In the genomic region with DNA sequence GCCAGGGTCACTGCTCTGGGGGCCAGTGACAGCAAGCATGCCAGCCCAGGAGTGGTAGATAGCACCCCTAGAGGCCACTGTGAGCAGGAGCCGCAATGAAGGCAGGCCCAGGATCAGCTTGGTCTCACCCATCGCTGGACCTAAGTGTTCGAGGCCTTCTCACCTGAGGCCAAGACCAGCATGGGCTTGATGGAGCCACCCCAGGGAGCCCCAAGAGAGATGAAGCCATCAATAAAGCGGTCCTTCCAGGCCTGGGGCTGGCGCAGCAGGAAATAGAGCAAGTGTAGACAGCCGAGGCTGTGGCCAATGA, we compare ENCODE assay signal across 9 cellular contexts. TPM values are rescaled to one million over a fixed set of nuclear protein-coding genes. Genes with fewer than 3 reads are reported as not detected.
A peak's percentile ranks its signal among the peaks of the same experiment; 100 is the strongest.
DNase-seq lines count a peak whose midpoint lies in the region; ATAC-seq, FAIRE-seq and TF ChIP-seq lines count a peak whose summit lies in the region.
"Had no signal": no experiment of that assay in that cellular context is flagged by ENCODE, and none has a peak within 500 bp of the region (broad histone marks: within the 10 kb centered on the region; RNA-seq: fewer than 3 reads in every experiment).

No MANE protein-coding gene starts in this region.

- intact Hi-C loops in vagina (cut with DNase I): no loop called here

- H3K4me1 ChIP-seq in BE2C: peaks cover 7% of the 10 kb centered on the region
- H3K4me1 ChIP-seq in RWPE2 (ENCODE audit: insufficient read depth, poor library complexity, severe bottlenecking): no peaks in the 10 kb centered on the region
- H3K4me1 ChIP-seq in liver (ENCODE audit: control insufficient read depth in 4 of 4, insufficient read depth in 4 of 4, low read length in 3 of 4): peaks cover 13 to 59% (median 39%) of the 10 kb centered on the region in 4 donors
- H3K4me1 ChIP-seq in vagina: peaks cover 57% of the 10 kb centered on the region

- ATAC-seq in RWPE2 (ENCODE audit: low read depth): peak; percentile 58

- TF ChIP-seq RAD21 in liver (IDR thresholded peaks at IDR 0.05): peak; percentile 49 to 72

- H3K9me3 ChIP-seq in BE2C (no peaks in the 10 kb centered on the region), RWPE2 (ENCODE audit: severe bottlenecking) (no peaks in the 10 kb centered on the region), liver (ENCODE audit: control insufficient read depth in 4 of 4, low read length in 3 of 4) (no peaks in the 10 kb centered on the region), vagina (no peaks in the 10 kb centered on the region)

- H3K4me3 ChIP-seq in BE2C (ENCODE audit: low read depth, low read length) (no peak overlapping the region), RWPE2 (ENCODE audit: severe bottlenecking) (no peak overlapping the region), bronchial epithelial cell (ENCODE audit: low read depth, low read length) (no peak overlapping the region), liver (ENCODE audit: low read depth in 1 of 3, low read length in 3 of 3) (peak overlapping the region in 1 of 3 donors; percentile 59), vagina (no peak overlapping the region)

- H3K9ac ChIP-seq in liver (ENCODE audit: low read depth in 1 of 2, low read length in 2 of 2): no peak overlapping the region

- peak; percentile 61 for DNase-seq in BE2C
- DNase-seq in GM19240 (ENCODE audit: insufficient read length, low spot score): peak; percentile 64
- DNase-seq in RWPE2 (ENCODE audit: low spot score): no peak
- DNase-seq in bronchial epithelial cell (ENCODE audit: low read depth): peak; percentile 21
- DNase-seq in vagina (ENCODE audit: extremely low spot score in 2 of 2): no peak
- no peak for DNase-seq in A172 (ENCODE audit: low spot score)
- DNase-seq in midbrain (lab: John Stamatoyannopoulos, UW): no peak

- WGBS in liver: 73% methylated on average over 6 of the region's 6 CpGs

- H3K36me3 ChIP-seq in BE2C: no peaks in the 10 kb centered on the region
- H3K36me3 ChIP-seq in RWPE2 (ENCODE audit: low read depth): peaks cover 57% of the 10 kb centered on the region
- peaks cover 32% of the 10 kb centered on the region for H3K36me3 ChIP-seq in bronchial epithelial cell (ENCODE audit: control insufficient read depth, insufficient read depth, low read length)
- H3K36me3 ChIP-seq in liver (ENCODE audit: control insufficient read depth in 4 of 4, insufficient read depth in 3 of 4, low read depth in 1 of 4, low read length in 3 of 4): peaks cover 10 to 24% (median 13%) of the 10 kb centered on the region in 4 donors
- H3K36me3 ChIP-seq in vagina: peaks cover 0 to 29% of the 10 kb centered on the region in 2 donors

- TF ChIP-seq CTCF in BE2C (IDR thresholded peaks at IDR 0.05; ENCODE audit: low read depth, low read length): peak; percentile 90
- peak; percentile 67 for TF ChIP-seq CTCF in RWPE2 (IDR thresholded peaks at IDR 0.05; ENCODE audit: poor library complexity, severe bottlenecking)
- TF ChIP-seq CTCF in bronchial epithelial cell (IDR thresholded peaks at IDR 0.05; ENCODE audit: insufficient read depth, low read length, severe bottlenecking): peak; percentile 85
- peak; percentile 58 for TF ChIP-seq CTCF in liver (IDR thresholded peaks at IDR 0.05; ENCODE audit: low read depth, low read length, missing input control)
- peak in 1 of 3 experiments; percentile 36 for TF ChIP-seq CTCF in vagina (IDR thresholded peaks at IDR 0.05)

- H3K27me3 ChIP-seq in BE2C (no peaks in the 10 kb centered on the region), RWPE2 (ENCODE audit: insufficient read depth, poor library complexity, severe bottlenecking) (no peaks in the 10 kb centered on the region), bronchial epithelial cell (ENCODE audit: control insufficient read depth, insufficient read depth, low read length) (no peaks in the 10 kb centered on the region), liver (ENCODE audit: control insufficient read depth in 4 of 4, insufficient read depth in 4 of 4, low read length in 3 of 4) (no peaks in the 10 kb centered on the region), vagina (no peaks in the 10 kb centered on the region)

- FAIRE-seq in bronchial epithelial cell (lab: Jason Lieb, UNC): peak; percentile 47
- FAIRE-seq: frontal cortex had no signal

- H3K27ac ChIP-seq in RWPE2 (ENCODE audit: poor library complexity, severe bottlenecking) (no peak overlapping the region), liver (ENCODE audit: low read depth in 1 of 2, low read length in 2 of 2) (peak overlapping the region in 1 of 2 donors; percentile 85), vagina (peak overlapping the region; percentile 10)

- TF ChIP-seq POLR2A in vagina (IDR thresholded peaks at IDR 0.05): no peak

TF ChIP-seq in liver, 16 proteins besides CTCF, POLR2A, EP300 and RAD21:
- TF ChIP-seq EGR1 (IDR thresholded peaks at IDR 0.05; ENCODE audit: low read depth in 2 of 2) (no peak), RXRA (IDR thresholded peaks at IDR 0.05) (peak; percentile 86 to 98)

RNA-seq across cellular contexts. Expression of a gene that starts 1.8 kb away (rescaled TPM):
- 3.6 TPM for polyA plus RNA-seq in BE2C (2012; ENCODE audit: insufficient read depth, insufficient read length, low read depth)
- total RNA-seq in bronchial epithelial cell (1.6 and 1.7 TPM in 2 replicates), liver (10 to 100 TPM; 45.7 to 87.3 TPM), vagina (33.4 TPM)
- polyA plus RNA-seq in liver: 100 to 1,000 TPM; 140 to 201 TPM
- 4.9 and 16.7 TPM in 2 replicates for total RNA-seq in A172 (2014; rRNA removed; shearing (Covaris generic))

RNA-seq across cellular contexts. Expression of a gene that starts 5.5 kb away (rescaled TPM):
- 155 TPM for polyA plus RNA-seq in BE2C (2012; ENCODE audit: insufficient read depth, insufficient read length, low read depth)
- total RNA-seq in bronchial epithelial cell (16.3 and 23.7 TPM in 2 replicates), liver (10 to 100 TPM; 24.8 to 36.3 TPM), vagina (45.2 TPM)
- 10 to 100 TPM; 28.4 to 48.2 TPM for polyA plus RNA-seq in liver
- 27.9 and 28.8 TPM in 2 replicates for total RNA-seq in A172 (2014; rRNA removed; shearing (Covaris generic))

RNA-seq across cellular contexts. Expression of a gene that starts 10.5 kb away (rescaled TPM):
- 5.6 TPM for polyA plus RNA-seq in BE2C (2012; ENCODE audit: insufficient read depth, insufficient read length, low read depth)
- total RNA-seq in bronchial epithelial cell (0.26 TPM in 2 replicates), liver (under 1 TPM; 0.09 to 0.50 TPM), vagina (3.2 TPM)
- 1 to 10 TPM in 1 of 2 donors, under 1 TPM in 1; 0.09 to 5.0 TPM for polyA plus RNA-seq in liver
- 0.33 and 0.96 TPM in 2 replicates for total RNA-seq in A172 (2014; rRNA removed; shearing (Covaris generic))

RNA-seq across cellular contexts. Expression of a gene that starts 26.3 kb away (rescaled TPM):
- 9.1 TPM for polyA plus RNA-seq in BE2C (2012; ENCODE audit: insufficient read depth, insufficient read length, low read depth)
- 20.5 and 35.2 TPM in 2 replicates for total RNA-seq in bronchial epithelial cell
- total RNA-seq in liver: 10 to 100 TPM; 20.0 to 37.3 TPM
- polyA plus RNA-seq in liver: 10 to 100 TPM in 1 of 2 donors, 1 to 10 TPM in 1; 8.0 to 14.1 TPM
- total RNA-seq in vagina: 43.2 TPM
- 25.1 and 26.6 TPM in 2 replicates for total RNA-seq in A172 (2014; rRNA removed; shearing (Covaris generic))

RNA-seq across cellular contexts. Expression of a gene that starts 38.1 kb away (rescaled TPM):
- not detected for polyA plus RNA-seq in BE2C (2012; ENCODE audit: insufficient read depth, insufficient read length, low read depth)
- total RNA-seq in bronchial epithelial cell (not detected in 2 replicates), liver (under 1 TPM; 0.08 to 0.37 TPM), vagina (not detected)
- under 1 TPM in 1 of 2 donors, not detected in 1; 0.22 TPM for polyA plus RNA-seq in liver
- not detected in 2 replicates for total RNA-seq in A172 (2014; rRNA removed; shearing (Covaris generic))
- total RNA-seq: frontal cortex had no signal

Comparison
In these comparisons a context has a peak if more than half of its experiments do, and no peak if none do; other contexts are left out.
1. DNase-seq: peak in BE2C (single experiment), GM19240 (single experiment) and bronchial epithelial cell (single experiment); none in RWPE2 (single experiment), vagina (0 of 2), A172 (single experiment) and midbrain (single experiment).